Comparison of ENCODE assay signal across 7 cellular contexts in the genomic region with DNA sequence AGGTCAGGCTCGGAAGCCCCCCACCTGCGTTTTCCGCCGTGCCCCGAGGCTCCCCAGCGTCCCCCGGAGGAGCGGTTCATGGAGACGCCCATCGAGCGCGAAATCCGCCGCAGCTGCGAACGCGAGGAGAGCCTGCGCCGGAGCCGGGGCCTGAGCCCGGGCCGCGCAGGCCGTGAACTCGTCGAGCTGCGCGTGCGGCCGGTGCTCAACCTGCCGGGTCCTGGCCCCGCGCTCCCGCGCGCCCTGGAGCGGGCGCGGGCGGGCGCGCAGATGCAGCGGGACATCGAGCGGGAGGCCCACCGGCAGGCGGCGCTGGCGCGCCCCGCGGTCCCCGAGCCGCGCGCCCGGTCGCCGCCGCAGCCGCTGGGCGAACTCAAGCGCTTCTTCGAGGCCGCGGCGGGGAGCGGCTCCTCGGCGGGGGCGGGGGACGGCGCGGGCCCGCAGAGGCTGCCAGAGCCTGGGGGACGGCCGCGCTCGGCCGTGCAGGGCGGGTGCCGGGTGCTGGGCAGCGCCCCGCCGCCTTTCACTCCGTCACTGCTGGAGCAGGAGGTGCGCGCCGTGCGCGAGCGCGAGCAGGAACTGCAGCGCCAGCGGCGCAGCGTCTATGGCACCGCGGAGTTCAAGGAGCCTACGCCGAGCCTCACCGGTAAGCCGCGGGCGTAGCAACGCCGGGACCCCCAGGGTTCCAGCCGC. TPM values are rescaled to one million over a fixed set of nuclear protein-coding genes. Genes with fewer than 3 reads are reported as not detected.
DNase-seq lines count a peak whose midpoint lies in the region; ATAC-seq, FAIRE-seq and TF ChIP-seq lines count a peak whose summit lies in the region.

No MANE protein-coding gene starts in this region.

- H3K4me1 ChIP-seq in effector memory CD4-positive, alpha-beta T cell (ENCODE audit: control insufficient read depth, insufficient read depth, low read length, poor library complexity, severe bottlenecking) = peaks cover 30% of the 10 kb centered on the region

- DNase-seq in GM12892 (ENCODE audit: insufficient read length) (peak; percentile 71), NCI-H460 (ENCODE audit: extremely low read depth, low read depth) (peak; percentile 50), memory B cell (ENCODE audit: low spot score in 2 of 2) (peak; percentile 84 to 89)
- DNase-seq in activated CD8-positive, alpha-beta T cell treated with anti-CD3 and anti-CD28 coated beads for 36 hours = peak; percentile 81
- peak; percentile 59 to 65 (median 63) for DNase-seq in effector memory CD4-positive, alpha-beta T cell
- peak; percentile 55 for DNase-seq in stimulated activated CD8-positive, alpha-beta memory T cell treated with anti-CD3 and anti-CD28 coated beads, Interleukin-12 subunit alpha, Interleukin-12 subunit beta, amount 100 ng/mL, for 1 hour (ENCODE audit: low read depth)

- H3K27ac ChIP-seq in effector memory CD4-positive, alpha-beta T cell (ENCODE audit: insufficient read depth, low read length, poor library complexity, severe bottlenecking) = peak overlapping the region; percentile 63

- peak overlapping the region; percentile 84 for H3K4me3 ChIP-seq in effector memory CD4-positive, alpha-beta T cell (ENCODE audit: insufficient read depth, low read depth, low read length, poor library complexity, severe bottlenecking)

- peak; percentile 38 for ATAC-seq in HG02970 (IDR thresholded peaks at IDR 0.05; ENCODE audit: low FRiP score, unreplicated experiment)
- peak; percentile 68 for ATAC-seq in activated CD8-positive, alpha-beta T cell treated with anti-CD3 and anti-CD28 coated beads for 36 hours
- peak; percentile 74 for ATAC-seq in memory B cell (ENCODE audit: low read depth)

- no peak for TF ChIP-seq POLR2A in GM12892 (IDR thresholded peaks at IDR 0.05; ENCODE audit: low read depth, low read length)

- peak overlapping the region; percentile 76 for H3K27ac Mint-ChIP-seq in activated CD8-positive, alpha-beta T cell treated with anti-CD3 and anti-CD28 coated beads for 36 hours
- H3K27ac Mint-ChIP-seq in memory B cell = peak overlapping the region; percentile 18

- H3K36me3 Mint-ChIP-seq in activated CD8-positive, alpha-beta T cell treated with anti-CD3 and anti-CD28 coated beads for 36 hours (ENCODE audit: low read depth) = no peaks in the 10 kb centered on the region
- H3K36me3 Mint-ChIP-seq in memory B cell = no peaks in the 10 kb centered on the region

- H3K36me3 ChIP-seq in effector memory CD4-positive, alpha-beta T cell (ENCODE audit: control insufficient read depth, insufficient read depth, low read length) = no peaks in the 10 kb centered on the region

- H3K4me1 Mint-ChIP-seq in activated CD8-positive, alpha-beta T cell treated with anti-CD3 and anti-CD28 coated beads for 36 hours (ENCODE audit: low read depth) = peaks cover 11% of the 10 kb centered on the region
- H3K4me1 Mint-ChIP-seq in memory B cell = peaks cover 6% of the 10 kb centered on the region

- intact Hi-C loops in activated CD8-positive, alpha-beta T cell treated with anti-CD3 and anti-CD28 coated beads for 36 hours (cut with micrococcal nuclease) = no loop called here

- TF ChIP-seq CTCF in activated CD8-positive, alpha-beta T cell treated with anti-CD3 and anti-CD28 coated beads for 36 hours (IDR thresholded peaks at IDR 0.05) = peak; percentile 61

- H3K9me3 Mint-ChIP-seq in activated CD8-positive, alpha-beta T cell treated with anti-CD3 and anti-CD28 coated beads for 36 hours = no peaks in the 10 kb centered on the region
- H3K9me3 Mint-ChIP-seq in memory B cell = no peaks in the 10 kb centered on the region

- POLR2A ChIA-PET in activated CD8-positive, alpha-beta T cell treated with anti-CD3 and anti-CD28 coated beads for 36 hours (lab: Charles Lee) = interaction anchor here (0.7 to 1.9 kb wide), 3 partner anchors 47 to 188 kb away, joined by 3 to 4 read pairs (median 3); no protein-coding TSS in a partner anchor

- H3K4me3 Mint-ChIP-seq in activated CD8-positive, alpha-beta T cell treated with anti-CD3 and anti-CD28 coated beads for 36 hours = peak overlapping the region; percentile 94
- H3K4me3 Mint-ChIP-seq in memory B cell = peak overlapping the region; percentile 86

- peaks cover 2% of the 10 kb centered on the region for H3K27me3 Mint-ChIP-seq in activated CD8-positive, alpha-beta T cell treated with anti-CD3 and anti-CD28 coated beads for 36 hours
- no peaks in the 10 kb centered on the region for H3K27me3 Mint-ChIP-seq in memory B cell

- no peaks in the 10 kb centered on the region for H3K9me3 ChIP-seq in effector memory CD4-positive, alpha-beta T cell (ENCODE audit: control insufficient read depth, low read length)

- FAIRE-seq in GM12892 (lab: Jason Lieb, UNC) = peak; percentile 87

- no peaks in the 10 kb centered on the region for H3K27me3 ChIP-seq in effector memory CD4-positive, alpha-beta T cell (replicated peaks; ENCODE audit: control insufficient read depth, insufficient read depth, low read length, poor library complexity, severe bottlenecking)

- CTCF ChIA-PET in activated CD8-positive, alpha-beta T cell treated with anti-CD3 and anti-CD28 coated beads for 36 hours (lab: Charles Lee) = interaction anchor here (0.6 to 6.4 kb wide), 25 partner anchors 8 to 265 kb away, joined by 3 to 86 read pairs (median 4); a partner anchor contains a TSS

RNA-seq across cellular contexts. Expression of a gene that starts 0.8 kb away (rescaled TPM):
- 0.64 TPM for polyA plus RNA-seq in GM12892 (2012; ENCODE audit: missing spikeins)
- total RNA-seq in NCI-H460 (2014; rRNA removed; shearing (Covaris generic)) = 2.6 and 4.0 TPM in 2 replicates
- polyA plus RNA-seq in NCI-H460 (2014; cell fraction: nucleus; rRNA removed) = 5.5 and 12.4 TPM in 2 replicates
- 1 to 10 TPM; 1.4 to 1.5 TPM for total RNA-seq in activated CD8-positive, alpha-beta T cell treated with anti-CD3 and anti-CD28 coated beads for 36 hours

RNA-seq across cellular contexts. Expression of a gene that starts 11.5 kb away (rescaled TPM):
- polyA plus RNA-seq in GM12892 (2012; ENCODE audit: missing spikeins) = not detected
- total RNA-seq in NCI-H460 (2014; rRNA removed; shearing (Covaris generic)) = not detected in 2 replicates
- 0.40 and 0.73 TPM in 2 replicates for polyA plus RNA-seq in NCI-H460 (2014; cell fraction: nucleus; rRNA removed)
- not detected for total RNA-seq in activated CD8-positive, alpha-beta T cell treated with anti-CD3 and anti-CD28 coated beads for 36 hours

RNA-seq across cellular contexts. Expression of a gene that starts 12.2 kb away (rescaled TPM):
- not detected for polyA plus RNA-seq in GM12892 (2012; ENCODE audit: missing spikeins)
- not detected in 2 replicates for total RNA-seq in NCI-H460 (2014; rRNA removed; shearing (Covaris generic))
- polyA plus RNA-seq in NCI-H460 (2014; cell fraction: nucleus; rRNA removed) = not detected in 2 replicates
- total RNA-seq in activated CD8-positive, alpha-beta T cell treated with anti-CD3 and anti-CD28 coated beads for 36 hours = not detected

RNA-seq across cellular contexts. Expression of a gene that starts 17.2 kb away (rescaled TPM):
- polyA plus RNA-seq in GM12892 (2012; ENCODE audit: missing spikeins) = 24.1 TPM
- 26.3 and 29.5 TPM in 2 replicates for total RNA-seq in NCI-H460 (2014; rRNA removed; shearing (Covaris generic))
- 21.2 and 35.0 TPM in 2 replicates for polyA plus RNA-seq in NCI-H460 (2014; cell fraction: nucleus; rRNA removed)
- total RNA-seq in activated CD8-positive, alpha-beta T cell treated with anti-CD3 and anti-CD28 coated beads for 36 hours = 10 to 100 TPM; 62.1 to 66.9 TPM

RNA-seq across cellular contexts. Expression of a gene that starts 41.8 kb away (rescaled TPM):
- 6.5 TPM for polyA plus RNA-seq in GM12892 (2012; ENCODE audit: missing spikeins)
- 5.1 and 5.6 TPM in 2 replicates for total RNA-seq in NCI-H460 (2014; rRNA removed; shearing (Covaris generic))
- 6.7 and 7.2 TPM in 2 replicates for polyA plus RNA-seq in NCI-H460 (2014; cell fraction: nucleus; rRNA removed)
- total RNA-seq in activated CD8-positive, alpha-beta T cell treated with anti-CD3 and anti-CD28 coated beads for 36 hours = 10 to 100 TPM; 46.5 to 48.2 TPM

Comparison
In these comparisons a context has a peak if more than half of its experiments do, and no peak if none do; other contexts are left out.
1. Peak in every context shown above with its lines: DNase-seq, ATAC-seq, H3K4me3 ChIP-seq and H3K27ac ChIP-seq.